ENCODE assay signal across 26 cellular contexts in genomic region chr15:25189551-25189950, GRCh38.
"Had no signal": no experiment of that assay in that cellular context is flagged by ENCODE, and none has a peak within 500 bp of the region (broad histone marks: within the 10 kb centered on the region; RNA-seq: fewer than 3 reads in every experiment).

No MANE protein-coding gene starts in this region.

- H3K27me3 ChIP-seq: colonic mucosa, dorsolateral prefrontal cortex, esophagus muscularis mucosa, esophagus squamous epithelium, foreskin keratinocyte, gastrocnemius medialis, gastroesophageal sphincter had no signal

- DNase-seq: colonic mucosa; cortex of kidney; dermis blood vessel endothelial cell; dorsolateral prefrontal cortex; effector CD4-positive, alpha-beta T cell; effector CD8-positive, alpha-beta T cell; effector memory CD4-positive, alpha-beta T cell; effector memory CD8-positive, alpha-beta T cell; endodermal cell; erythroblast; esophagus squamous epithelium; foreskin fibroblast; foreskin keratinocyte; foreskin melanocyte; gastrocnemius medialis; glutamatergic neuron; head of caudate nucleus had no signal

- H3K27ac ChIP-seq: colonic mucosa, coronary artery, dorsolateral prefrontal cortex, epithelial cell of prostate, esophagus muscularis mucosa, esophagus squamous epithelium, foreskin keratinocyte, gastrocnemius medialis, gastroesophageal sphincter had no signal

- H3K4me1 ChIP-seq: colonic mucosa, esophagus muscularis mucosa, esophagus squamous epithelium, foreskin keratinocyte, gastrocnemius medialis, gastroesophageal sphincter had no signal

- H3K9me3 ChIP-seq: colonic mucosa, gastrocnemius medialis had no signal

- ATAC-seq: effector memory CD8-positive, alpha-beta T cell; esophagus mucosa; foreskin keratinocyte; gastrocnemius medialis; gastroesophageal sphincter had no signal

- H3K4me3 ChIP-seq: colonic mucosa, coronary artery, dorsolateral prefrontal cortex, esophagus muscularis mucosa, esophagus squamous epithelium, gastrocnemius medialis, gastroesophageal sphincter had no signal

- H3K36me3 ChIP-seq: colonic mucosa, esophagus muscularis mucosa, esophagus squamous epithelium, gastrocnemius medialis, gastroesophageal sphincter had no signal

- FAIRE-seq: colon, endometrium, endothelial cell of umbilical vein, frontal cortex had no signal
